ENCODE assay signal across 13 cellular contexts in the genomic region with DNA sequence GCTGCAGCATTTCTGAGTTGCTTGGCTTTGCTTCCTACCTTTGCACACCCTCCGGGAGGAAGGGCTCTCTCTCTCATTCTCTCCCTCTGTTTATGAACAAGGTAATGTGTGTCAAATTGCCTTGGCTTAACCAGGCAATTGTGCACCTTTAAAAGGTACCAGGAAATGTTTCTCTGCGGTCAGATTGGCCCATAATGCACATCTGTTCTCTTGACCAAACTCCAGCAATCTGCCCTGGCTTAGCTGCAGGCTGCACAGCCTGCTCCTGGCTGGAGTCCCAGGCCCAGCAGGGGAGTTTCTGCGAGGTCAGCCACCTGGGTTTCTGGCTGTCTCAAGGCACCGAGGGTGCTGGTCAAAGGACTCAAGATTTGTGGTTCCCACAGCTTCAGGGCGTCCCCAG.
DNase-seq lines count a peak whose midpoint lies in the region; ATAC-seq, FAIRE-seq and TF ChIP-seq lines count a peak whose summit lies in the region.
"Had no signal": no experiment of that assay in that cellular context is flagged by ENCODE, and none has a peak within 500 bp of the region (broad histone marks: within the 10 kb centered on the region; RNA-seq: fewer than 3 reads in every experiment).

No MANE protein-coding gene starts in this region.

- H3K9me3 Mint-ChIP-seq in activated CD4-positive, alpha-beta memory T cell treated with anti-CD3 and anti-CD28 coated beads for 36 hours = peaks cover under 1% of the 10 kb centered on the region

- H3K9ac ChIP-seq in kidney (ENCODE audit: low read length in 2 of 2) = no peak overlapping the region
- H3K9ac ChIP-seq: BLaER1 had no signal

- peak overlapping the region in 1 of 2 donors; percentile 34 for H3K27ac ChIP-seq in kidney (ENCODE audit: low read depth in 2 of 2, low read length in 2 of 2)
- H3K27ac ChIP-seq in WERI-Rb-1 = no peak overlapping the region
- H3K27ac ChIP-seq: BLaER1, HL-60 had no signal

- POLR2A ChIA-PET in activated CD4-positive, alpha-beta memory T cell treated with anti-CD3 and anti-CD28 coated beads for 36 hours (lab: Charles Lee) = no interaction called here

- no peak for ATAC-seq in GM21526 (IDR thresholded peaks at IDR 0.05; ENCODE audit: low FRiP score, unreplicated experiment)

- intact Hi-C loops in kidney (cut with DNase I) = no loop called here
- intact Hi-C loops in activated CD4-positive, alpha-beta memory T cell treated with anti-CD3 and anti-CD28 coated beads for 36 hours (cut with micrococcal nuclease) = no loop called here

- no peaks in the 10 kb centered on the region for H3K4me1 Mint-ChIP-seq in activated CD4-positive, alpha-beta memory T cell treated with anti-CD3 and anti-CD28 coated beads for 36 hours (ENCODE audit: low read depth)

- CTCF ChIA-PET in activated CD4-positive, alpha-beta memory T cell treated with anti-CD3 and anti-CD28 coated beads for 36 hours (lab: Charles Lee) = no interaction called here

- H3K36me3 ChIP-seq in kidney (ENCODE audit: control insufficient read depth in 1 of 2, insufficient read depth in 2 of 2, low read length in 2 of 2) (no peaks in the 10 kb centered on the region), H7 (replicated peaks; ENCODE audit: control insufficient read depth, insufficient read depth, low read length) (no peaks in the 10 kb centered on the region), WERI-Rb-1 (no peaks in the 10 kb centered on the region)
- H3K36me3 ChIP-seq: BLaER1 had no signal

- H3K9me3 ChIP-seq in kidney (ENCODE audit: control insufficient read depth in 1 of 2, low read length in 2 of 2) = no peaks in the 10 kb centered on the region
- no peaks in the 10 kb centered on the region for H3K9me3 ChIP-seq in WERI-Rb-1 (ENCODE audit: severe bottlenecking)

- H3K4me1 ChIP-seq in kidney (ENCODE audit: control insufficient read depth in 1 of 2, insufficient read depth in 1 of 2, low read depth in 1 of 2, low read length in 2 of 2) = peaks cover 0 to 6% of the 10 kb centered on the region in 2 donors

- DNase-seq in DMS153 treated with DMSO at 0.1 percent for 48 hours (lab: John Stamatoyannopoulos, UW; ENCODE audit: unreplicated experiment) (peak; percentile 90), NCI-H2029 (lab: John Stamatoyannopoulos, UW) (peak; percentile 86), RPMI7951 (ENCODE audit: low read depth) (peak; percentile 92), kidney (peak; percentile 84), H7 (no peak), WERI-Rb-1 (no peak)
- no peak for DNase-seq in activated CD4-positive, alpha-beta memory T cell treated with anti-CD3 and anti-CD28 coated beads for 36 hours
- DNase-seq: activated T-cell treated with anti-CD3 and anti-CD28 coated beads, Interleukin-2, amount 50 U/mL, for 24 hours; aorta; SHP77 treated with DMSO at 0.1 percent for 48 hours had no signal

- no peaks in the 10 kb centered on the region for H3K27me3 ChIP-seq in H7 (ENCODE audit: control insufficient read depth, insufficient read depth, low read length)
- H3K27me3 ChIP-seq in WERI-Rb-1 (ENCODE audit: insufficient read depth, low read depth, severe bottlenecking) = no peaks in the 10 kb centered on the region
- H3K27me3 ChIP-seq: BLaER1 had no signal

- no peak overlapping the region for H3K4me3 ChIP-seq in kidney (ENCODE audit: low read length in 2 of 2)
- H3K4me3 ChIP-seq in H7 (ENCODE audit: insufficient read depth, low read depth, low read length) = no peak overlapping the region
- no peak overlapping the region for H3K4me3 ChIP-seq in WERI-Rb-1 (ENCODE audit: low read depth, low read length)
- H3K4me3 ChIP-seq: BLaER1 had no signal

- no peaks in the 10 kb centered on the region for H3K36me3 Mint-ChIP-seq in activated CD4-positive, alpha-beta memory T cell treated with anti-CD3 and anti-CD28 coated beads for 36 hours

- no peak for TF ChIP-seq CTCF in kidney (IDR thresholded peaks at IDR 0.05; ENCODE audit: borderline replicate concordance, extremely low read depth, insufficient read depth)
- no peak for TF ChIP-seq CTCF in WERI-Rb-1 (IDR thresholded peaks at IDR 0.05; ENCODE audit: low read depth, low read length)

- H3K4me3 Mint-ChIP-seq in activated CD4-positive, alpha-beta memory T cell treated with anti-CD3 and anti-CD28 coated beads for 36 hours = no peak overlapping the region
- H3K4me3 Mint-ChIP-seq: activated T-cell treated with anti-CD3 and anti-CD28 coated beads, Interleukin-2, amount 50 U/mL, for 24 hours had no signal

- H3K27me3 Mint-ChIP-seq in activated CD4-positive, alpha-beta memory T cell treated with anti-CD3 and anti-CD28 coated beads for 36 hours = peaks cover 6% of the 10 kb centered on the region

- H3K27ac Mint-ChIP-seq in activated CD4-positive, alpha-beta memory T cell treated with anti-CD3 and anti-CD28 coated beads for 36 hours = no peak overlapping the region
- H3K27ac Mint-ChIP-seq: activated T-cell treated with anti-CD3 and anti-CD28 coated beads, Interleukin-2, amount 50 U/mL, for 24 hours had no signal

- FAIRE-seq in kidney (lab: Jason Lieb, UNC) = no peak

Comparison
In these comparisons a context has a peak if more than half of its experiments do, and no peak if none do; other contexts are left out.
1. DNase-seq: peak in DMS153 treated with DMSO at 0.1 percent for 48 hours (single experiment), NCI-H2029 (single experiment), RPMI7951 (single experiment) and kidney (single experiment); none in H7 (single experiment), WERI-Rb-1 (single experiment) and activated CD4-positive, alpha-beta memory T cell treated with anti-CD3 and anti-CD28 coated beads for 36 hours (single experiment).